16 cellular contexts compared by ENCODE assay signal in the genomic region with DNA sequence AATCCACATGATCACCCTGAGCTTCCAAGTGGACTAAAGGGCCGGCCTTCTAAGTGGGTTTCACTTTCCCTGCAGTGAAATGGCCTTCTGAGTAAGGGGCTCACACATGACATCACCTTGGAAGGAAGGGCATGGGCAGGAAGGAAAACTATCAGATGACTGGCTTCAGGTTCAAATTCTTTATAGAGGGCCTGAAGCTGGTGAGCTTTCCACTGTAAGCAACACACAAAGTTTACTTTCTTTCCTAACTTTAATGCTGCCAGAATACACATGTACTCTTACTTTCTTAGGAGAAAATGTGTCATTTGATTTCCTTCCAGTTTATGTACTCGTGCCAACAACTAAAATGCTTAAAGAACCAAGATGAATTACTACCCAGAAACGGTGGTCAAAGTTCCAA.
DNase-seq lines count a peak whose midpoint lies in the region; ATAC-seq and TF ChIP-seq lines count a peak whose summit lies in the region.
"Had no signal": no experiment of that assay in that cellular context is flagged by ENCODE, and none has a peak within 500 bp of the region (broad histone marks: within the 10 kb centered on the region; RNA-seq: fewer than 3 reads in every experiment).

No MANE protein-coding gene starts in this region.

- H3K4me1 ChIP-seq in CD8-positive, alpha-beta memory T cell (ENCODE audit: insufficient read depth, low read length) = peaks cover 27% of the 10 kb centered on the region
- H3K4me1 ChIP-seq in fibroblast of lung (ENCODE audit: control insufficient read depth, extremely low read depth, insufficient read depth, low read length) = peaks cover 42% of the 10 kb centered on the region
- peaks cover 49% of the 10 kb centered on the region for H3K4me1 ChIP-seq in rectal smooth muscle tissue (ENCODE audit: control insufficient read depth, insufficient read depth, low read length)
- H3K4me1 ChIP-seq in uterus = peaks cover 0 to 6% of the 10 kb centered on the region in 2 donors
- no peaks in the 10 kb centered on the region for H3K4me1 ChIP-seq in MM.1S (ENCODE audit: low read length)

- POLR2A ChIA-PET in CD8-positive, alpha-beta memory T cell (lab: Charles Lee) = no interaction called here
- POLR2A ChIA-PET in activated CD8-positive, alpha-beta T cell treated with anti-CD3 and anti-CD28 coated beads for 36 hours (lab: Charles Lee) = interaction anchor here (1.2 kb wide), 1 partner anchor 11 kb away, joined by 4 read pairs; no protein-coding TSS in a partner anchor

- no peak overlapping the region for H2AFZ ChIP-seq in fibroblast of lung (ENCODE audit: low read length)
- no peak overlapping the region for H2AFZ ChIP-seq in MM.1S (ENCODE audit: low read length)

- peaks cover 76 to 97% (median 88%) of the 10 kb centered on the region in 3 donors for H3K4me1 Mint-ChIP-seq in CD8-positive, alpha-beta memory T cell
- H3K4me1 Mint-ChIP-seq in activated CD8-positive, alpha-beta T cell treated with anti-CD3 and anti-CD28 coated beads for 36 hours (ENCODE audit: low read depth) = peaks cover 92% of the 10 kb centered on the region

- TF ChIP-seq POLR2A in uterus (IDR thresholded peaks at IDR 0.05) = no peak

- H3K4me3 ChIP-seq in CD8-positive, alpha-beta memory T cell (ENCODE audit: low read length) = no peak overlapping the region
- peak overlapping the region in 1 of 4 experiments; percentile 9 for H3K4me3 ChIP-seq in fibroblast of lung (replicated peaks in 1 of 4; ENCODE audit: control extremely low read depth in 1 of 4, insufficient read depth in 1 of 4, low read depth in 3 of 4, low read length in 4 of 4)
- no peak overlapping the region for H3K4me3 ChIP-seq in rectal smooth muscle tissue (ENCODE audit: low read length)
- no peak overlapping the region for H3K4me3 ChIP-seq in uterus
- H3K4me3 ChIP-seq in MM.1S (ENCODE audit: low read length) = no peak overlapping the region
- H3K4me3 ChIP-seq: mucosa of descending colon, smooth muscle cell had no signal

- CTCF ChIA-PET in CD8-positive, alpha-beta memory T cell (lab: Charles Lee) = no interaction called here
- CTCF ChIA-PET in activated CD8-positive, alpha-beta T cell treated with anti-CD3 and anti-CD28 coated beads for 36 hours (lab: Charles Lee) = no interaction called here

- no peak for ATAC-seq in activated CD8-positive, alpha-beta T cell treated with anti-CD3 and anti-CD28 coated beads for 36 hours
- no peak for ATAC-seq in HG02759 (IDR thresholded peaks at IDR 0.05; ENCODE audit: unreplicated experiment)
- ATAC-seq: effector memory CD8-positive, alpha-beta T cell; mucosa of descending colon had no signal

- H3K79me2 ChIP-seq in fibroblast of lung (ENCODE audit: control insufficient read depth, insufficient read depth, low read length) (peaks cover 41% of the 10 kb centered on the region), MM.1S (ENCODE audit: low read length) (no peaks in the 10 kb centered on the region)

- no peak for DNase-seq in CD8-positive, alpha-beta memory T cell
- DNase-seq in activated CD8-positive, alpha-beta T cell treated with anti-CD3 and anti-CD28 coated beads for 36 hours = no peak
- peak; percentile 67 to 70 for DNase-seq in fibroblast of lung (ENCODE audit: low read depth in 2 of 2)
- DNase-seq in anterior cingulate cortex (lab: John Stamatoyannopoulos, UW) = no peak
- no peak for DNase-seq in uterus
- no peak for DNase-seq in MM.1S
- DNase-seq: activated effector memory CD4-positive, alpha-beta T cell treated with anti-CD3 and anti-CD28 coated beads, Interleukin-2, amount 50 U/mL, for 16 hours; Calu3; effector memory CD8-positive, alpha-beta T cell; mucosa of descending colon; NCI-H1092 treated with DMSO at 0.1 percent for 48 hours; NCI-H510A treated with DMSO at 0.1 percent for 48 hours had no signal

- H3K9me2 ChIP-seq in MM.1S (replicated peaks; ENCODE audit: insufficient read depth, low read length) = no peaks in the 10 kb centered on the region

- peaks cover 5 to 88% (median 33%) of the 10 kb centered on the region in 3 donors for H3K36me3 Mint-ChIP-seq in CD8-positive, alpha-beta memory T cell
- H3K36me3 Mint-ChIP-seq in activated CD8-positive, alpha-beta T cell treated with anti-CD3 and anti-CD28 coated beads for 36 hours (ENCODE audit: low read depth) = peaks cover 81% of the 10 kb centered on the region

- H3K9ac ChIP-seq in fibroblast of lung (ENCODE audit: insufficient read depth, low read length) (no peak overlapping the region), rectal smooth muscle tissue (ENCODE audit: low read length) (no peak overlapping the region), MM.1S (ENCODE audit: low read length) (no peak overlapping the region)

- H3F3A ChIP-seq in MM.1S (ENCODE audit: insufficient read depth, low read length) = no peaks in the 10 kb centered on the region

- no peaks in the 10 kb centered on the region for H3K27me3 Mint-ChIP-seq in CD8-positive, alpha-beta memory T cell
- H3K27me3 Mint-ChIP-seq in activated CD8-positive, alpha-beta T cell treated with anti-CD3 and anti-CD28 coated beads for 36 hours = no peaks in the 10 kb centered on the region
- H3K27me3 Mint-ChIP-seq: effector memory CD8-positive, alpha-beta T cell had no signal

- H3K36me3 ChIP-seq in CD8-positive, alpha-beta memory T cell (ENCODE audit: insufficient read depth, low read length) = peaks cover 27% of the 10 kb centered on the region
- H3K36me3 ChIP-seq in fibroblast of lung (ENCODE audit: control insufficient read depth, insufficient read depth, low read length) (no peaks in the 10 kb centered on the region), rectal smooth muscle tissue (ENCODE audit: control insufficient read depth, insufficient read depth, low read length) (no peaks in the 10 kb centered on the region), uterus (no peaks in the 10 kb centered on the region), MM.1S (replicated peaks; ENCODE audit: insufficient read depth, low read length) (no peaks in the 10 kb centered on the region; the same call in 1 of the 2 replicates)

- no peaks in the 10 kb centered on the region for H3K9me3 ChIP-seq in CD8-positive, alpha-beta memory T cell (ENCODE audit: low read length)
- H3K9me3 ChIP-seq in fibroblast of lung (ENCODE audit: control insufficient read depth, insufficient read depth, low read depth, low read length) (no peaks in the 10 kb centered on the region), uterus (no peaks in the 10 kb centered on the region), MM.1S (replicated peaks; ENCODE audit: insufficient read depth, low read length) (no peaks in the 10 kb centered on the region)
- H3K9me3 ChIP-seq: mucosa of descending colon had no signal

- no peak overlapping the region for H3K4me3 Mint-ChIP-seq in CD8-positive, alpha-beta memory T cell
- no peak overlapping the region for H3K4me3 Mint-ChIP-seq in activated CD8-positive, alpha-beta T cell treated with anti-CD3 and anti-CD28 coated beads for 36 hours
- H3K4me3 Mint-ChIP-seq: effector memory CD8-positive, alpha-beta T cell had no signal

- peak overlapping the region in 5 of 8 donors; percentile 38 to 86 (median 61) for H3K27ac Mint-ChIP-seq in CD8-positive, alpha-beta memory T cell
- H3K27ac Mint-ChIP-seq in activated CD8-positive, alpha-beta T cell treated with anti-CD3 and anti-CD28 coated beads for 36 hours = peak overlapping the region; percentile 83

- TF ChIP-seq CTCF in activated CD8-positive, alpha-beta T cell treated with anti-CD3 and anti-CD28 coated beads for 36 hours (IDR thresholded peaks at IDR 0.05) = no peak
- TF ChIP-seq CTCF in fibroblast of lung (conservative IDR thresholded peaks at IDR 0.05 in 1 of 2, IDR thresholded peaks at IDR 0.05 in 1 of 2; ENCODE audit: low read depth in 1 of 2, low read length in 2 of 2) = no peak
- TF ChIP-seq CTCF in uterus (IDR thresholded peaks at IDR 0.05) = no peak
- TF ChIP-seq CTCF in MM.1S (IDR thresholded peaks at IDR 0.05; ENCODE audit: low read length) = no peak

- intact Hi-C loops in activated CD8-positive, alpha-beta T cell treated with anti-CD3 and anti-CD28 coated beads for 36 hours (cut with micrococcal nuclease) = no loop called here
- intact Hi-C loops in uterus (cut with DNase I; ENCODE audit: low total_unique reads) = no loop called here

- no peaks in the 10 kb centered on the region for H3K27me3 ChIP-seq in CD8-positive, alpha-beta memory T cell (ENCODE audit: insufficient read depth, low read length, poor library complexity, severe bottlenecking)
- no peaks in the 10 kb centered on the region for H3K27me3 ChIP-seq in fibroblast of lung (ENCODE audit: control insufficient read depth, insufficient read depth, low read length)
- H3K27me3 ChIP-seq in rectal smooth muscle tissue (ENCODE audit: control insufficient read depth, insufficient read depth, low read length) = no peaks in the 10 kb centered on the region
- no peaks in the 10 kb centered on the region for H3K27me3 ChIP-seq in uterus
- H3K27me3 ChIP-seq in MM.1S (replicated peaks; ENCODE audit: insufficient read depth, low read length) = no peaks in the 10 kb centered on the region

- H3K4me2 ChIP-seq in fibroblast of lung (ENCODE audit: extremely low read depth, insufficient read depth, low read length) (peak overlapping the region; percentile 73), MM.1S (ENCODE audit: low read depth, low read length) (no peak overlapping the region)
- H3K4me2 ChIP-seq: smooth muscle cell had no signal

- no peaks in the 10 kb centered on the region for H3K9me3 Mint-ChIP-seq in CD8-positive, alpha-beta memory T cell
- H3K9me3 Mint-ChIP-seq in activated CD8-positive, alpha-beta T cell treated with anti-CD3 and anti-CD28 coated beads for 36 hours = no peaks in the 10 kb centered on the region
- H3K9me3 Mint-ChIP-seq: effector memory CD8-positive, alpha-beta T cell had no signal

- no peaks in the 10 kb centered on the region for H4K20me1 ChIP-seq in fibroblast of lung (ENCODE audit: control insufficient read depth, extremely low read depth, insufficient read depth, low read length)
- H4K20me1 ChIP-seq in MM.1S (ENCODE audit: insufficient read depth, low read length) = no peaks in the 10 kb centered on the region

- no peak overlapping the region for H3K27ac ChIP-seq in CD8-positive, alpha-beta memory T cell (ENCODE audit: low read depth, low read length)
- H3K27ac ChIP-seq in fibroblast of lung (ENCODE audit: insufficient read depth, low read length) (peak overlapping the region; percentile 81), rectal smooth muscle tissue (ENCODE audit: low read depth, low read length) (peak overlapping the region; percentile 70), uterus (peak overlapping the region in 1 of 2 donors; percentile 29), MM.1S (ENCODE audit: low read length) (no peak overlapping the region)
- H3K27ac ChIP-seq: VCaP had no signal

Comparison
In these comparisons a context has a peak if more than half of its experiments do, and no peak if none do; other contexts are left out.
1. DNase-seq: peak in fibroblast of lung (2 of 2); none in CD8-positive, alpha-beta memory T cell (0 of 5), activated CD8-positive, alpha-beta T cell treated with anti-CD3 and anti-CD28 coated beads for 36 hours (single experiment), anterior cingulate cortex (0 of 58), uterus (0 of 2) and MM.1S (single experiment).
2. H3K27ac ChIP-seq: peak in fibroblast of lung (single experiment) and rectal smooth muscle tissue (single experiment); none in CD8-positive, alpha-beta memory T cell (single experiment) and MM.1S (single experiment).